8 cellular contexts compared by ENCODE assay signal in the genomic region with DNA sequence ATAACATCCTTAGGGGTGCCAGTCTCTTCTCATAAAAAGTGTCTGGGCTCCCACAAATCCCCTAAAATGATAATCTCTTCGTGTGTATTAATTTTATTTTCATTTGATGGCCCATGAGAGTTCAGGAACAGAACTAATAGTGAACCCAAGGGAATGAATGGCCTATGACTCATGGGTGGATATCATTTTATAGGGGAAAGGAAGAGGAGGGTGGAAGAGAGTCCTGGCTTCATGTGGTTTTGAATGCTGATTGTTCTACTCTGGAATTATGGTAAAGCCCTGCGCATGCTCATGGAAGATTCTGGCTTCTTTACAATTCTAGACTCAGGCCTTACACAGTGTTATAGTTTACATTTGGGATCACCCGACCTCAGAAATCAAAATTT. TPM values are rescaled to one million over a fixed set of nuclear protein-coding genes. Genes with fewer than 3 reads are reported as not detected.
DNase-seq lines count a peak whose midpoint lies in the region; ATAC-seq and TF ChIP-seq lines count a peak whose summit lies in the region.

No MANE protein-coding gene starts in this region.

- H3K56ac ChIP-seq in mesendoderm (ENCODE audit: low read length) = no peak overlapping the region

- no peak overlapping the region for H3K9ac ChIP-seq in mesendoderm (ENCODE audit: low read length)

- H3K4me3 Mint-ChIP-seq in MCF 10A (ENCODE audit: unreplicated experiment) = peak overlapping the region; percentile 68

- H3K9me3 Mint-ChIP-seq in MCF 10A (ENCODE audit: unreplicated experiment) = no peaks in the 10 kb centered on the region

- H2AK5ac ChIP-seq in mesendoderm (ENCODE audit: low read length) = no peak overlapping the region

- no peak overlapping the region for H4K8ac ChIP-seq in mesendoderm (ENCODE audit: low read depth, low read length)

- DNase-seq in cardiac muscle cell (ENCODE audit: low read depth in 1 of 2, low spot score in 1 of 2) (peak in 1 of 2 donors; percentile 90), cardiac septum (ENCODE audit: low spot score) (no peak), MCF 10A (ENCODE audit: unreplicated experiment) (peak; percentile 85), mesendoderm (peak; percentile 24), aorta (no peak), cortex of kidney (lab: John Stamatoyannopoulos, UW) (no peak), CD1c-positive myeloid dendritic cell (ENCODE audit: extremely low spot score) (no peak), NK-92 (lab: John Stamatoyannopoulos, UW; ENCODE audit: unreplicated experiment) (no peak)

- no peaks in the 10 kb centered on the region for H3K79me1 ChIP-seq in mesendoderm (ENCODE audit: low read length)

- CTCF ChIA-PET in MCF 10A (lab: Yijun Ruan, JAX) = interaction anchor here (0.6 to 14.6 kb wide), 5 partner anchors 25 to 296 kb away, joined by 3 to 202 read pairs (median 3); a partner anchor contains a TSS

- H3K36me3 Mint-ChIP-seq in MCF 10A (ENCODE audit: insufficient read depth, unreplicated experiment) = no peaks in the 10 kb centered on the region

- WGBS in mesendoderm (ENCODE audit: extremely low coverage, insufficient coverage, low lambda C conversion rate) = no CpG with 5 or more reads among the region's 3 CpGs
- WGBS in aorta, 2 donors = 22 to 24% methylated on average over 3 of the region's 3 CpGs

- H3K18ac ChIP-seq in mesendoderm (ENCODE audit: low read length) = peak overlapping the region; percentile 35

- no peak overlapping the region for H2BK15ac ChIP-seq in mesendoderm (replicated peaks; ENCODE audit: low read depth)

- POLR2A ChIA-PET in MCF 10A (lab: Yijun Ruan, JAX) = interaction anchor here (0.6 to 13.5 kb wide), 19 partner anchors 14 to 458 kb away, joined by 3 to 217 read pairs (median 4); a partner anchor contains a TSS

- peak overlapping the region; percentile 31 for H3K4ac ChIP-seq in mesendoderm (ENCODE audit: low read depth, low read length)

- peak overlapping the region; percentile 13 for H3K4me3 ChIP-seq in cardiac muscle cell
- H3K4me3 ChIP-seq in mesendoderm (ENCODE audit: low read length) = no peak overlapping the region
- H3K4me3 ChIP-seq in aorta (ENCODE audit: low read length in 2 of 2) = peak overlapping the region; percentile 6 to 38

- H4K5ac ChIP-seq in mesendoderm (ENCODE audit: low read length) = no peak overlapping the region

- H3K79me2 ChIP-seq in mesendoderm (ENCODE audit: control insufficient read depth, insufficient read depth, low read length) = no peaks in the 10 kb centered on the region

- TF ChIP-seq CTCF in cardiac muscle cell (IDR thresholded peaks at IDR 0.05; ENCODE audit: low read depth, low read length) (no peak), MCF 10A (IDR thresholded peaks at IDR 0.05; ENCODE audit: unreplicated experiment) (no peak)

- peaks cover 29% of the 10 kb centered on the region for H3K4me1 ChIP-seq in cardiac muscle cell (ENCODE audit: low read depth)
- peaks cover 1% of the 10 kb centered on the region for H3K4me1 ChIP-seq in mesendoderm (ENCODE audit: control insufficient read depth, low read depth, low read length)
- peaks cover 8 to 16% of the 10 kb centered on the region in 2 donors for H3K4me1 ChIP-seq in aorta (ENCODE audit: control insufficient read depth in 1 of 2, insufficient read depth in 2 of 2, low read length in 2 of 2)

- no peaks in the 10 kb centered on the region for H3K27me3 Mint-ChIP-seq in MCF 10A (ENCODE audit: insufficient read depth, unreplicated experiment)

- H3K4me1 Mint-ChIP-seq in MCF 10A (ENCODE audit: insufficient read depth, unreplicated experiment) = peaks cover 59% of the 10 kb centered on the region

- no peak overlapping the region for H3K23ac ChIP-seq in mesendoderm (ENCODE audit: low read length)

- no peak overlapping the region for H2BK5ac ChIP-seq in mesendoderm (ENCODE audit: low read length)

- H2BK120ac ChIP-seq in mesendoderm (ENCODE audit: low read depth, low read length) = no peak overlapping the region

- intact Hi-C loops in cardiac septum (cut with DNase I) = loop anchor here (1.0 to 5.0 kb wide), 2 partner anchors 31 to 50 kb away; no protein-coding TSS in a partner anchor
- intact Hi-C loops in MCF 10A (cut with micrococcal nuclease) = loop anchor here (1.0 to 5.0 kb wide), 3 partner anchors 33 to 64 kb away; no protein-coding TSS in a partner anchor
- intact Hi-C loops in aorta (cut with DNase I) = loop anchor here in 1 of 2 donors (5.0 kb wide), 1 partner anchor 45 kb away; no protein-coding TSS in a partner anchor

- H3K27me3 ChIP-seq in cardiac muscle cell (no peaks in the 10 kb centered on the region), mesendoderm (ENCODE audit: insufficient read depth, low read length, poor library complexity) (no peaks in the 10 kb centered on the region), aorta (ENCODE audit: control insufficient read depth in 1 of 2, insufficient read depth in 2 of 2, low read length in 1 of 2) (no peaks in the 10 kb centered on the region)

- no peak overlapping the region for H3K4me2 ChIP-seq in mesendoderm (ENCODE audit: low read length)

- H3K36me3 ChIP-seq in cardiac muscle cell (no peaks in the 10 kb centered on the region), mesendoderm (ENCODE audit: control insufficient read depth, insufficient read depth, low read length) (no peaks in the 10 kb centered on the region), aorta (ENCODE audit: control insufficient read depth in 1 of 2, insufficient read depth in 2 of 2, low read length in 1 of 2) (no peaks in the 10 kb centered on the region)

- BruUV-seq in MCF 10A (replicated peaks; lab: Mats Ljungman, UMichigan) = no TSS peak

- H3K9me3 ChIP-seq in cardiac muscle cell (ENCODE audit: low read depth) = no peaks in the 10 kb centered on the region
- no peaks in the 10 kb centered on the region for H3K9me3 ChIP-seq in aorta (ENCODE audit: control insufficient read depth, low read length)

- peak; percentile 52 for ATAC-seq in aorta (ENCODE audit: low FRiP score)

- H3K27ac Mint-ChIP-seq in MCF 10A (ENCODE audit: low read depth, unreplicated experiment) = peak overlapping the region; percentile 97

- H3K27ac ChIP-seq in cardiac muscle cell (peak overlapping the region; percentile 98), mesendoderm (ENCODE audit: low read depth, low read length) (no peak overlapping the region), aorta (ENCODE audit: low read depth in 1 of 2, low read length in 2 of 2) (peak overlapping the region; percentile 59 to 87)

RNA-seq across cellular contexts. Expression of a gene that starts 35.3 kb away (rescaled TPM):
- total RNA-seq in cardiac muscle cell (6.3 and 8.2 TPM in 2 replicates), cardiac septum (4.8 TPM), MCF 10A (2022) (5.3 and 8.6 TPM in 2 replicates), aorta (10 to 100 TPM; 18.1 to 27.5 TPM)
- polyA plus RNA-seq in cardiac muscle cell (1.1 and 5.5 TPM in 2 replicates), aorta (1 to 10 TPM; 6.0 to 10.0 TPM)
- polyA plus RNA-seq in mesendoderm (2013, experiment 1 of 2) = 2.9 TPM
- polyA plus RNA-seq in mesendoderm (2013, experiment 2 of 2) = 3.1 TPM

Comparison
In these comparisons a context has a peak if more than half of its experiments do, and no peak if none do; other contexts are left out.
1. DNase-seq: peak in MCF 10A (single experiment) and mesendoderm (single experiment); none in cardiac septum (single experiment), aorta (0 of 2), cortex of kidney (single experiment), CD1c-positive myeloid dendritic cell (single experiment) and NK-92 (single experiment).